Comparison of ENCODE assay signal across 17 cellular contexts in the genomic region with DNA sequence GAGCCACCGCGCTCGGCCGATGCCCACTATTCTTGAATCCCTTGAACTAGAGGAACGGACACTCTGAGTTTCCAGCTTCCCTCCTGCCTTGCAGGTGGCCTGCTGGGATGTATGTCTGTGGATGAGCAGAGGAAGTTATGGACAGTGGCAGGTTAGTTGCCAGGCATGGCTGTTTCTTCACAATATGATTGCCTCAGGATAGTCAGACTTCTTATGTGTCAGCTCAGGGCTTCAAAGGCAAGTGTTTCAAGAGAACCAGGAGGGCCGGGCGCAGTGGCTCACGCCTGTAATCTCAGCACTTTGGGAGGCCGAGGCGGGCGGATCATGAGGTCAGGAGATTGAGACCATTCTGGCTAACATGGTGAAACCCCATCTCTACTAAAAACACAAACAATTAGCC. TPM values are rescaled to one million over a fixed set of nuclear protein-coding genes. Genes with fewer than 3 reads are reported as not detected.
"Had no signal": no experiment of that assay in that cellular context is flagged by ENCODE, and none has a peak within 500 bp of the region (broad histone marks: within the 10 kb centered on the region; RNA-seq: fewer than 3 reads in every experiment).

No MANE protein-coding gene starts in this region.

RNA-seq across cellular contexts. Expression of a gene that starts 21.6 kb away (rescaled TPM):
- total RNA-seq: hepatocyte; kidney; left cardiac atrium; left colon; left lung; left ventricle myocardium inferior; left ventricle myocardium superior; liver; lower lobe of right lung; lung microvascular endothelial cell; mammary epithelial cell; mesenteric fat pad; mesothelial cell of epicardium; mononuclear cell; myocyte; naive thymus-derived CD4-positive, alpha-beta T cell had no signal
- polyA plus RNA-seq: hepatocyte, keratinocyte, mammary epithelial cell had no signal
